Comparison of ENCODE assay signal across 16 cellular contexts in the genomic region with DNA sequence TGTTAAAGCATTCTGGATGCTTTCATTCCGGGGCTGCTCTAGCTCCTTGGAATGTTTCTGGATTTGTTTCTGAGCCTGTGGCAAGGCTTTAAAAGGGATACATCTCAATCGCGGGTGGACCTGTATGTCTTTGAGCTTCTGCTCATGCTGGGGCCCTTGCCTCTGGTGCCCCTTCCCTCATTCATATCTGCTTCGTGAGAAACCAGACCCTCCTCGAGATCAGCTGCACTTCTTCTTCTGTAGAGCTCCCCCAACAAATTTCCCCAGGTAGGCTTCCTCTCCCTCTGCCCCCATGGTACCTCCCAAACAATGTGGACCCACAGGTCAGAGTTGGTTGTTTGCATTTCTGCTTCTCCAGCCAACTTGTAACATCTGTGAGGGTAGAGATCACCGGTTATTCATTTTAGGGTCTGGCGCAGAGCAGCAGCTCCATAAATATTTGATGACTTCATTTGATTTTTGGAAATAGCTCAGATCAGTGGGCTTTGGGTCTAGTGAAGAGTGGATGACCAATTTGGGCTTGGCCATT. TPM values are rescaled to one million over a fixed set of nuclear protein-coding genes. Genes with fewer than 3 reads are reported as not detected.
DNase-seq lines count a peak whose midpoint lies in the region; ATAC-seq, FAIRE-seq and TF ChIP-seq lines count a peak whose summit lies in the region.
"Had no signal": no experiment of that assay in that cellular context is flagged by ENCODE, and none has a peak within 500 bp of the region (broad histone marks: within the 10 kb centered on the region; RNA-seq: fewer than 3 reads in every experiment).

No MANE protein-coding gene starts in this region.

- no peak for TF ChIP-seq CTCF in liver (IDR thresholded peaks at IDR 0.05; ENCODE audit: low read depth, low read length, missing input control)
- TF ChIP-seq CTCF in HepG2 (CRISPR knock-in tag; IDR thresholded peaks at IDR 0.05) = no peak
- no peak for TF ChIP-seq CTCF in K562 (IDR thresholded peaks at IDR 0.05 in 2 of 3, conservative IDR thresholded peaks at IDR 0.05 in 1 of 3; ENCODE audit: insufficient read depth in 2 of 3, low read depth in 1 of 3, low read length in 3 of 3)
- no peak for TF ChIP-seq CTCF in right lobe of liver (IDR thresholded peaks at IDR 0.05)
- no peak for TF ChIP-seq CTCF in smooth muscle cell (IDR thresholded peaks at IDR 0.05; ENCODE audit: borderline replicate concordance, insufficient read depth, poor library complexity, severe bottlenecking)

- POLR2A ChIA-PET in HepG2 (lab: Yijun Ruan, JAX) (no interaction called here), K562 (lab: Yijun Ruan, JAX) (interaction anchor here (0.8 kb wide), 1 partner anchor 72 kb away, joined by 4 read pairs; no protein-coding TSS in a partner anchor)

- H3K9ac ChIP-seq in liver (ENCODE audit: low read depth in 1 of 2, low read length in 2 of 2) = no peak overlapping the region
- no peak overlapping the region for H3K9ac ChIP-seq in HepG2 (ENCODE audit: insufficient read depth, low read depth, low read length)
- H3K9ac ChIP-seq in K562 (ENCODE audit: insufficient read depth in 1 of 2, low read depth in 2 of 2, low read length in 2 of 2) = no peak overlapping the region
- no peak overlapping the region for H3K9ac ChIP-seq in smooth muscle cell (ENCODE audit: low read depth)
- H3K9ac ChIP-seq: BLaER1 had no signal

- no peaks in the 10 kb centered on the region for H3F3A ChIP-seq in smooth muscle cell (ENCODE audit: low read depth)

- no peaks in the 10 kb centered on the region for H3K9me3 ChIP-seq in liver (ENCODE audit: control insufficient read depth in 4 of 4, low read length in 3 of 4)
- H3K9me3 ChIP-seq in HepG2 (ENCODE audit: low read length) = no peaks in the 10 kb centered on the region
- no peaks in the 10 kb centered on the region for H3K9me3 ChIP-seq in K562 (replicated peaks; ENCODE audit: control insufficient read depth, insufficient read depth, low read depth, low read length)
- no peaks in the 10 kb centered on the region for H3K9me3 ChIP-seq in right lobe of liver
- no peaks in the 10 kb centered on the region for H3K9me3 ChIP-seq in smooth muscle cell (replicated peaks; ENCODE audit: low read depth)
- H3K9me3 ChIP-seq: A549, BLaER1, HAP-1 had no signal

- FAIRE-seq in HepG2 (lab: Jason Lieb, UNC) (no peak), K562 (lab: Jason Lieb, UNC) (no peak), H54 (lab: Jason Lieb, UNC) (no peak)
- FAIRE-seq: A549, GM19239 had no signal

- TF ChIP-seq POLR2A in HepG2 (IDR thresholded peaks at IDR 0.05; ENCODE audit: insufficient read depth in 1 of 2, low read depth in 2 of 2, low read length in 2 of 2) = no peak
- no peak for TF ChIP-seq POLR2A in K562 (conservative IDR thresholded peaks at IDR 0.05)
- TF ChIP-seq POLR2A in right lobe of liver (IDR thresholded peaks at IDR 0.05) = no peak
- no peak for TF ChIP-seq POLR2A in H54 (IDR thresholded peaks at IDR 0.05; ENCODE audit: low read depth, low read length)

- no peak for ATAC-seq in HepG2
- no peak for ATAC-seq in K562
- peak; percentile 45 to 67 (median 52) for ATAC-seq in right lobe of liver
- ATAC-seq: A549 had no signal

- TF ChIP-seq RAD21 in liver (IDR thresholded peaks at IDR 0.05) = no peak
- no peak for TF ChIP-seq RAD21 in HepG2 (CRISPR knock-in tag; IDR thresholded peaks at IDR 0.05)
- no peak for TF ChIP-seq RAD21 in K562 (CRISPR knock-in tag; conservative IDR thresholded peaks at IDR 0.05 in 1 of 2, IDR thresholded peaks at IDR 0.05 in 1 of 2)

- no peak overlapping the region for H3K4me3 ChIP-seq in liver (ENCODE audit: low read depth in 1 of 3, low read length in 3 of 3)
- H3K4me3 ChIP-seq in HepG2 (replicated peaks in 1 of 3; ENCODE audit: insufficient read depth in 1 of 3, low read depth in 2 of 3, low read length in 3 of 3) = no peak overlapping the region
- H3K4me3 ChIP-seq in K562 = no peak overlapping the region
- no peak overlapping the region for H3K4me3 ChIP-seq in right lobe of liver
- H3K4me3 ChIP-seq in smooth muscle cell = no peak overlapping the region
- H3K4me3 ChIP-seq: A549, BLaER1, HAP-1 had no signal

- in situ Hi-C loops in HepG2 (cut with HindIII; ENCODE audit: extremely low pct_ligation_motif_present, low pct_unique_long_range_greater_than_20kb) (no loop called here), K562 (cut with MboI) (loop anchor here (5.0 kb wide), 1 partner anchor 40 kb away; no protein-coding TSS in a partner anchor)

- no peak overlapping the region for H2AFZ ChIP-seq in HepG2 (ENCODE audit: low read length)
- H2AFZ ChIP-seq in K562 (ENCODE audit: low read depth, low read length) = no peak overlapping the region
- no peak overlapping the region for H2AFZ ChIP-seq in smooth muscle cell (ENCODE audit: low read depth)

- CTCF ChIA-PET in HepG2 (lab: Yijun Ruan, JAX; ENCODE audit: low intra/inter-chr PET ratio, low total read pairs) = no interaction called here
- CTCF ChIA-PET in K562 (lab: Yijun Ruan, JAX; ENCODE audit: low intra/inter-chr PET ratio) = no interaction called here

- no peaks in the 10 kb centered on the region for H3K36me3 ChIP-seq in liver (ENCODE audit: control insufficient read depth in 4 of 4, insufficient read depth in 3 of 4, low read depth in 1 of 4, low read length in 3 of 4)
- no peaks in the 10 kb centered on the region for H3K36me3 ChIP-seq in HepG2 (replicated peaks in 1 of 2; ENCODE audit: control insufficient read depth in 1 of 2, insufficient read depth in 2 of 2, low read length in 2 of 2)
- H3K36me3 ChIP-seq in K562 (ENCODE audit: control insufficient read depth, insufficient read depth, low read length) = no peaks in the 10 kb centered on the region
- no peaks in the 10 kb centered on the region for H3K36me3 ChIP-seq in right lobe of liver
- no peaks in the 10 kb centered on the region for H3K36me3 ChIP-seq in smooth muscle cell (ENCODE audit: low read depth)

- H3K79me2 ChIP-seq in HepG2 (ENCODE audit: insufficient read depth, low read length) (no peaks in the 10 kb centered on the region), K562 (ENCODE audit: control insufficient read depth, insufficient read depth, low read length) (peaks cover 87% of the 10 kb centered on the region), smooth muscle cell (ENCODE audit: low read depth) (peaks cover 94% of the 10 kb centered on the region)

- no peak overlapping the region for H3K4me2 ChIP-seq in HepG2 (ENCODE audit: low read depth, low read length)
- peak overlapping the region; percentile 48 for H3K4me2 ChIP-seq in K562 (ENCODE audit: insufficient read depth, low read length)
- no peak overlapping the region for H3K4me2 ChIP-seq in smooth muscle cell
- H3K4me2 ChIP-seq: A549 had no signal

- no TSS peak for BruUV-seq in HepG2 (replicated peaks; lab: Mats Ljungman, UMichigan)
- no TSS peak for BruUV-seq in K562 (replicated peaks; lab: Mats Ljungman, UMichigan)

- H3K9me1 ChIP-seq in K562 (ENCODE audit: control insufficient read depth, insufficient read depth, low read length) = no peaks in the 10 kb centered on the region

- H3K27ac ChIP-seq in liver (ENCODE audit: low read depth in 1 of 2, low read length in 2 of 2) = peak overlapping the region in 1 of 2 donors; percentile 20
- no peak overlapping the region for H3K27ac ChIP-seq in HepG2 (ENCODE audit: extremely low read length, insufficient read depth, low read length)
- no peak overlapping the region for H3K27ac ChIP-seq in K562 (ENCODE audit: extremely low read depth, low read depth, low read length)
- no peak overlapping the region for H3K27ac ChIP-seq in right lobe of liver
- H3K27ac ChIP-seq in smooth muscle cell (ENCODE audit: low read depth) = peak overlapping the region; percentile 1
- H3K27ac ChIP-seq: A549, BLaER1 had no signal

- intact Hi-C loops in HepG2 (cut with micrococcal nuclease; ENCODE audit: unreplicated experiment) (no loop called here), K562 (cut with micrococcal nuclease) (loop anchor here (5.0 kb wide), 1 partner anchor 515 kb away; no protein-coding TSS in a partner anchor), right lobe of liver (cut with DNase I) (no loop called here)

- no peaks in the 10 kb centered on the region for H4K20me1 ChIP-seq in HepG2 (ENCODE audit: insufficient read depth, low read length)
- no peaks in the 10 kb centered on the region for H4K20me1 ChIP-seq in K562 (replicated peaks; ENCODE audit: control insufficient read depth, insufficient read depth, low read length)
- peaks cover 78% of the 10 kb centered on the region for H4K20me1 ChIP-seq in smooth muscle cell (ENCODE audit: low read depth)

- WGBS in liver = 64% methylated on average over 7 of the region's 7 CpGs
- WGBS in HepG2 (ENCODE audit: low lambda C conversion rate) = 53% methylated on average over 7 of the region's 7 CpGs
- 32% methylated on average over 7 of the region's 7 CpGs for WGBS in K562 (ENCODE audit: insufficient coverage, low coverage, missing lambda C conversion rate)
- 44% methylated on average over 7 of the region's 7 CpGs for WGBS in right lobe of liver (ENCODE audit: insufficient coverage, low coverage, low lambda C conversion rate, missing lambda C conversion rate)
- WGBS in smooth muscle cell (ENCODE audit: low lambda C conversion rate) = 70% methylated on average over 7 of the region's 7 CpGs

- no peak for DNase-seq in HepG2 (ENCODE audit: low spot score)
- DNase-seq in K562 (ENCODE audit: extremely low read depth in 1 of 4, low spot score in 3 of 4) = no peak
- DNase-seq in right lobe of liver = no peak
- DNase-seq in smooth muscle cell (lab: John Stamatoyannopoulos, UW; ENCODE audit: unreplicated experiment) = no peak
- DNase-seq in H54 (ENCODE audit: insufficient read length, low spot score) = no peak
- DNase-seq in NCI-H1694 treated with DMSO at 0.1 percent for 48 hours (lab: John Stamatoyannopoulos, UW) = no peak
- no peak for DNase-seq in HK-2 (ENCODE audit: unreplicated experiment)
- DNase-seq: DMS53, GF-D8, GOT3, HFFc6 had no signal

- TF ChIP-seq EP300 in HepG2 (IDR thresholded peaks at IDR 0.05; ENCODE audit: low read depth in 2 of 2, low read length in 2 of 2) (no peak), HepG2 (CRISPR knock-in tag; IDR thresholded peaks at IDR 0.05; ENCODE audit: borderline replicate concordance) (no peak), K562 (IDR thresholded peaks at IDR 0.05; ENCODE audit: low read length) (no peak)

- H3K4me1 ChIP-seq in liver (ENCODE audit: control insufficient read depth in 4 of 4, insufficient read depth in 4 of 4, low read length in 3 of 4) (peaks cover 11 to 48% (median 24%) of the 10 kb centered on the region in 4 donors), HepG2 (ENCODE audit: insufficient read depth, low read length) (no peaks in the 10 kb centered on the region), K562 (replicated peaks in 1 of 2; ENCODE audit: control insufficient read depth in 2 of 2, insufficient read depth in 2 of 2, low read length in 2 of 2) (peaks cover 3 to 62% of the 10 kb centered on the region in 2 experiments; a peak in 4 of 5 replicates), right lobe of liver (peaks cover 0 to 30% (median 15%) of the 10 kb centered on the region in 4 donors), smooth muscle cell (ENCODE audit: low read depth) (peaks cover 22% of the 10 kb centered on the region)
- H3K4me1 ChIP-seq: HAP-1 had no signal

- H3K27me3 ChIP-seq in liver (ENCODE audit: control insufficient read depth in 4 of 4, insufficient read depth in 4 of 4, low read length in 3 of 4) (no peaks in the 10 kb centered on the region), HepG2 (ENCODE audit: control insufficient read depth in 1 of 2, insufficient read depth in 2 of 2, low read length in 2 of 2) (peaks cover 0 to 12% of the 10 kb centered on the region in 2 experiments; a peak in 1 of 5 replicates), K562 (ENCODE audit: control insufficient read depth in 2 of 2, insufficient read depth in 2 of 2, low read length in 2 of 2) (no peaks in the 10 kb centered on the region), right lobe of liver (no peaks in the 10 kb centered on the region), smooth muscle cell (ENCODE audit: low read depth) (no peaks in the 10 kb centered on the region)
- H3K27me3 ChIP-seq: BLaER1 had no signal

RNA-seq across cellular contexts. Expression of gene ZNF618, which starts 6.6 kb away (rescaled TPM):
- total RNA-seq in liver (1 to 10 TPM; 3.7 to 6.5 TPM), HepG2 (2016; rRNA removed; fragmentation: Illumina TruSeq; extraction: Trizol) (0.06 and 0.07 TPM in 2 replicates), K562 (2014; rRNA removed) (4.4 and 5.0 TPM in 2 replicates), K562 (2014; rRNA removed; fragmentation: Illumina TruSeq; extraction: Trizol) (2.9 and 3.3 TPM in 2 replicates), K562 (2015; rRNA removed; fragmentation: Illumina TruSeq; extraction: Trizol) (3.4 and 4.0 TPM in 2 replicates), K562 (2021) (13.4 and 13.7 TPM in 2 replicates), right lobe of liver (1 to 10 TPM; 2.9 to 7.9 (median 6.0) TPM), smooth muscle cell (7.7 and 9.9 TPM in 2 replicates)
- polyA plus RNA-seq in liver (1 to 10 TPM; 2.2 to 3.7 TPM), HepG2 (2011; rRNA removed) (0.05 and 0.07 TPM in 2 replicates), K562 (2011; rRNA removed) (0.04 and 0.08 TPM in 2 replicates), K562 (2014; fragmentation: Illumina TruSeq; extraction: Trizol) (8.8 and 9.2 TPM in 2 replicates), K562 (2014; fragmentation: Nextera tagmentation; extraction: Ambion mirVana) (under 1 TPM; 0.22 to 0.32 TPM), K562 (2014; rRNA removed) (4.6 and 5.3 TPM in 2 replicates), smooth muscle cell (17.4 and 19.5 TPM in 2 replicates)
- total RNA-seq in HepG2 (2016; cell fraction: cytosol; rRNA removed; fragmentation: Illumina TruSeq; extraction: Trizol; ENCODE audit: low read depth) = not detected in 2 replicates
- total RNA-seq in HepG2 (2016; cell fraction: insoluble cytoplasmic fraction; rRNA removed; fragmentation: Illumina TruSeq; extraction: Trizol) = 0.03 and 0.09 TPM in 2 replicates
- 0.03 and 0.19 TPM in 2 replicates for total RNA-seq in HepG2 (2016; cell fraction: membrane; rRNA removed; fragmentation: Illumina TruSeq; extraction: Trizol)
- 0.16 and 0.25 TPM in 2 replicates for total RNA-seq in HepG2 (2016; cell fraction: nucleus; rRNA removed; fragmentation: Illumina TruSeq; extraction: Trizol)
- polyA plus RNA-seq in HepG2 (2011; cell fraction: cytosol; rRNA removed) = 0.08 and 0.17 TPM in 2 replicates
- 0.24 and 0.35 TPM in 2 replicates for polyA plus RNA-seq in HepG2 (2011; cell fraction: nucleus; rRNA removed)
- polyA plus RNA-seq in HepG2 (2012) = 0.03 and 0.04 TPM in 2 replicates
- 0.02 and 0.08 TPM in 2 replicates for polyA plus RNA-seq in HepG2 (2016; cell fraction: cytosol; fragmentation: Illumina TruSeq; extraction: Trizol; ENCODE audit: low read depth)
- polyA plus RNA-seq in HepG2 (2016; cell fraction: insoluble cytoplasmic fraction; fragmentation: Illumina TruSeq; extraction: Trizol; ENCODE audit: low read depth) = 0.08 and 0.09 TPM in 2 replicates
- 0.08 and 0.14 TPM in 2 replicates for polyA plus RNA-seq in HepG2 (2016; cell fraction: membrane; fragmentation: Illumina TruSeq; extraction: Trizol; ENCODE audit: low read depth)
- polyA plus RNA-seq in HepG2 (2016; cell fraction: nucleus; fragmentation: Illumina TruSeq; extraction: Trizol; ENCODE audit: insufficient read depth, low read depth) = 0.11 and 0.51 TPM in 2 replicates
- polyA minus RNA-seq in HepG2 (2011; rRNA and poly(A)+ RNA removed; ENCODE audit: low replicate concordance) = 0.32 and 0.61 TPM in 2 replicates
- polyA minus RNA-seq in HepG2 (2011; cell fraction: cytosol; rRNA and poly(A)+ RNA removed) = 0.10 TPM in 1 of 2 replicates, not detected in the other
- polyA minus RNA-seq in HepG2 (2011; cell fraction: nucleus; rRNA and poly(A)+ RNA removed) = 0.13 and 0.25 TPM in 2 replicates
- 5.9 and 8.1 TPM in 2 replicates for total RNA-seq in K562 (2011; cell fraction: chromatin; rRNA removed; ENCODE audit: low replicate concordance)
- 2.8 and 5.8 TPM in 2 replicates for total RNA-seq in K562 (2011; cell fraction: nucleolus; rRNA removed)
- 4.7 and 6.1 TPM in 2 replicates for total RNA-seq in K562 (2011; cell fraction: nucleoplasm; rRNA removed)
- polyA plus RNA-seq in K562 (2011; cell fraction: cytosol; rRNA removed) = 0.06 and 0.09 TPM in 2 replicates
- 0.04 and 0.24 TPM in 2 replicates for polyA plus RNA-seq in K562 (2011; cell fraction: nucleus; rRNA removed)
- polyA plus RNA-seq in K562 (2012) = 7.5 and 7.8 TPM in 2 replicates
- 0.07 TPM in 1 of 2 replicates, not detected in the other for polyA minus RNA-seq in K562 (2011; rRNA and poly(A)+ RNA removed)
- polyA minus RNA-seq in K562 (2011; cell fraction: cytosol; rRNA and poly(A)+ RNA removed) = 0.36 TPM in 1 of 2 replicates, not detected in the other
- polyA minus RNA-seq in K562 (2011; cell fraction: nucleus; rRNA and poly(A)+ RNA removed) = 0.27 TPM in 1 of 2 replicates, not detected in the other

Comparison
In these comparisons a context has a peak if more than half of its experiments do, and no peak if none do; other contexts are left out.
1. ATAC-seq: peak in right lobe of liver (4 of 4); none in HepG2 (single experiment) and K562 (single experiment).